Comparison of ENCODE assay signal across 1 cellular context in the genomic region with DNA sequence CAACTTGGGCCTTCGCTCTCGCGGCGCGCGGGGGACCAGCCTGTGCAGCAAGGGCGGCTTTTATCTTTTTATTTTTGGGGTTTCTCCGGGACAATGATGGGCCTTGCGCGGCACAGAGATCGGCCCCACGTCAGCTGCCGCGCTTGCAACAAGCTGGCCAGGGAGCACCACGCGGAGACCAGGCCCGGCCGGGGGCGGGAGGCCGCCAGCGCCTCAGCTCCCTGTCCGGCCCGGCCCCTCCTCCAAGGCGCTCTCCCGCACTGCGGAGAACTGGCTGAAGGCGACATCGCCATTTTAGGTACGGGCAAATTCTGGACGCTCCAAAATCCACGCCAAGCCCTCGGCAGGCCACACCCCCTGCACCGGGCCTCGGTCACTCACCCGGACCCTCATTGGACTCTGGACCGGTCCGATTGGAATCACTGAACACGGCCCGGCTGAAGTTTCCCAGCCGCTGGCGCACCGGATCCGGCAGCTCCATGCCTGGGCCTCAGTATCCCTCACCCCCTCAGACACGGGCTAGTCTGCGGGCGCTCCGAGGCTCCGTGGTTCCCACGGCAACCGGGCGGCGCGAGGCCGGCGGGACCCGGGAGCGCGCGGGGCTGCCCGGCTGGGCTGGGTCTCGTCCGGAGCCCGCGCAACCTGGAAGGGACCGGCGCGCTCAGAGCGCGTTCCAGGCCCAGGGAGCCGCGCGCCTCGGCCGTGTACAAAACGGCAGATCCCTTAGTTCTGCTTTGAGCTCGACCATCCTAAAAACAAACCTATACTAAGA.
TF ChIP-seq lines count a peak whose summit lies in the region.

A gene with protein sequence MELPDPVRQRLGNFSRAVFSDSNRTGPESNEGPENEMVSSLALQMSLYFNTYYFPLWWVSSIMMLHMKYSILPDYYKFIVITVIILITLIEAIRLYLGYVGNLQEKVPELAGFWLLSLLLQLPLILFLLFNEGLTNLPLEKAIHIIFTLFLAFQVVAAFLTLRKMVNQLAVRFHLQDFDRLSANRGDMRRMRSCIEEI (minus strand): TSS at position 547 of the 772 bp plus-strand sequence. CDS start 66 bp downstream, at position 481.

TF ChIP-seq in SK-N-SH treated with all-trans-retinoic acid at 6 μM for 48 hours, 23 proteins besides CTCF, POLR2A, EP300 and RAD21 (continued from another document):
- TF ChIP-seq, protein P1, sequence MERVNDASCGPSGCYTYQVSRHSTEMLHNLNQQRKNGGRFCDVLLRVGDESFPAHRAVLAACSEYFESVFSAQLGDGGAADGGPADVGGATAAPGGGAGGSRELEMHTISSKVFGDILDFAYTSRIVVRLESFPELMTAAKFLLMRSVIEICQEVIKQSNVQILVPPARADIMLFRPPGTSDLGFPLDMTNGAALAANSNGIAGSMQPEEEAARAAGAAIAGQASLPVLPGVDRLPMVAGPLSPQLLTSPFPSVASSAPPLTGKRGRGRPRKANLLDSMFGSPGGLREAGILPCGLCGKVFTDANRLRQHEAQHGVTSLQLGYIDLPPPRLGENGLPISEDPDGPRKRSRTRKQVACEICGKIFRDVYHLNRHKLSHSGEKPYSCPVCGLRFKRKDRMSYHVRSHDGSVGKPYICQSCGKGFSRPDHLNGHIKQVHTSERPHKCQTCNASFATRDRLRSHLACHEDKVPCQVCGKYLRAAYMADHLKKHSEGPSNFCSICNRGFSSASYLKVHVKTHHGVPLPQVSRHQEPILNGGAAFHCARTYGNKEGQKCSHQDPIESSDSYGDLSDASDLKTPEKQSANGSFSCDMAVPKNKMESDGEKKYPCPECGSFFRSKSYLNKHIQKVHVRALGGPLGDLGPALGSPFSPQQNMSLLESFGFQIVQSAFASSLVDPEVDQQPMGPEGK (CRISPR knock-in tag; IDR thresholded peaks at IDR 0.05; ENCODE audit: borderline replicate concordance), result no peak
- TF ChIP-seq TCF4 (CRISPR knock-in tag; IDR thresholded peaks at IDR 0.05; ENCODE audit: borderline replicate concordance) (0 out of 2 replicates have a peak, but pooled peaks have one; percentile 22), RARB (CRISPR knock-in tag; IDR thresholded peaks at IDR 0.05) (no peak), ZFP3 (CRISPR knock-in tag; IDR thresholded peaks at IDR 0.05) (no peak), ARNTL (CRISPR knock-in tag; IDR thresholded peaks at IDR 0.05; ENCODE audit: borderline replicate concordance, low read depth) (no peak), ZNF70 (CRISPR knock-in tag; IDR thresholded peaks at IDR 0.05) (no peak), GLIS3 (CRISPR knock-in tag; IDR thresholded peaks at IDR 0.05) (no peak), ISL1 (CRISPR knock-in tag; IDR thresholded peaks at IDR 0.05) (no peak), OSR1 (CRISPR knock-in tag; IDR thresholded peaks at IDR 0.05) (no peak), SNAI2 (CRISPR knock-in tag; IDR thresholded peaks at IDR 0.05) (no peak), ZNF565 (CRISPR knock-in tag; conservative IDR thresholded peaks at IDR 0.05; ENCODE audit: low read depth) (no peak)
- TF ChIP-seq, protein P2, sequence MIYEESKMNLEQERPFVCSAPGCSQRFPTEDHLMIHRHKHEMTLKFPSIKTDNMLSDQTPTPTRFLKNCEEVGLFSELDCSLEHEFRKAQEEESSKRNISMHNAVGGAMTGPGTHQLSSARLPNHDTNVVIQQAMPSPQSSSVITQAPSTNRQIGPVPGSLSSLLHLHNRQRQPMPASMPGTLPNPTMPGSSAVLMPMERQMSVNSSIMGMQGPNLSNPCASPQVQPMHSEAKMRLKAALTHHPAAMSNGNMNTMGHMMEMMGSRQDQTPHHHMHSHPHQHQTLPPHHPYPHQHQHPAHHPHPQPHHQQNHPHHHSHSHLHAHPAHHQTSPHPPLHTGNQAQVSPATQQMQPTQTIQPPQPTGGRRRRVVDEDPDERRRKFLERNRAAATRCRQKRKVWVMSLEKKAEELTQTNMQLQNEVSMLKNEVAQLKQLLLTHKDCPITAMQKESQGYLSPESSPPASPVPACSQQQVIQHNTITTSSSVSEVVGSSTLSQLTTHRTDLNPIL (CRISPR knock-in tag; IDR thresholded peaks at IDR 0.05; ENCODE audit: low read depth), result no peak
TF ChIP-seq in SK-N-SH treated with all-trans-retinoic acid at 6 μM for 48 hours: peak in this region for 3.
